In the genomic region with DNA sequence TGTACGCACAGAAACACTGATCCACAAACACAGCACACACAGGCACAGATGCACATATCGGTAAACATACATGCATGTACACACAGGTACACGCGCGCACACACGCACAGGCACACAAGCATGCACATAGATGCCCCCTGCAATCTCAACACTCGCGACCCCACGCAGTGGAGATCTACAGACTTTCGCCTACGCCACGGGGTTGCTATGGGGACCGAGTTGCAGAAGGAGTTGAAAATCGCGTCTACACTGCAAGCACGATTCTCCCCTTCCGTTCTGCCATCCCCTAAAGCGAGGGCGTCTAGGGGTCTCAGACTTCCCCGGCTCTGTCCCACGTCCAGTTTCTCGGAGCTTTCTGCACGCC, we compare ENCODE assay signal across 10 cellular contexts. TPM values are rescaled to one million over a fixed set of nuclear protein-coding genes. Genes with fewer than 3 reads are reported as not detected.
DNase-seq lines count a peak whose midpoint lies in the region; ATAC-seq and TF ChIP-seq lines count a peak whose summit lies in the region.
"Had no signal": no experiment of that assay in that cellular context is flagged by ENCODE, and none has a peak within 500 bp of the region (broad histone marks: within the 10 kb centered on the region; RNA-seq: fewer than 3 reads in every experiment).

No MANE protein-coding gene starts in this region.

- CTCF ChIA-PET in naive thymus-derived CD4-positive, alpha-beta T cell (lab: Charles Lee): no interaction called here

- H3K9me3 Mint-ChIP-seq in dendritic cell treated with granulocyte-macrophage colony-stimulating factor and Interleukin-4, amounts not matched to agents 40 ng/mL and 50 ng/mL, for 4 days: no peaks in the 10 kb centered on the region
- peaks cover 0 to 2% (median 0%) of the 10 kb centered on the region in 11 donors for H3K9me3 Mint-ChIP-seq in naive thymus-derived CD4-positive, alpha-beta T cell

- H3K36me3 Mint-ChIP-seq in dendritic cell treated with granulocyte-macrophage colony-stimulating factor and Interleukin-4, amounts not matched to agents 40 ng/mL and 50 ng/mL, for 4 days (ENCODE audit: low read depth): peaks cover 12% of the 10 kb centered on the region
- peaks cover 0 to 11% (median 0%) of the 10 kb centered on the region in 5 donors for H3K36me3 Mint-ChIP-seq in naive thymus-derived CD4-positive, alpha-beta T cell

- POLR2A ChIA-PET in naive thymus-derived CD4-positive, alpha-beta T cell (lab: Charles Lee): interaction anchor here (1.7 kb wide), 1 partner anchor 9 kb away, joined by 7 read pairs; the partner anchor contains the start of gene TRIM11

- H3K27ac Mint-ChIP-seq in dendritic cell treated with granulocyte-macrophage colony-stimulating factor and Interleukin-4, amounts not matched to agents 40 ng/mL and 50 ng/mL, for 4 days: no peak overlapping the region
- H3K27ac Mint-ChIP-seq in naive thymus-derived CD4-positive, alpha-beta T cell: peak overlapping the region in 6 of 9 donors; percentile 24 to 41 (median 32)

- H3K27me3 Mint-ChIP-seq in dendritic cell treated with granulocyte-macrophage colony-stimulating factor and Interleukin-4, amounts not matched to agents 40 ng/mL and 50 ng/mL, for 4 days: peaks cover 68% of the 10 kb centered on the region
- H3K27me3 Mint-ChIP-seq in naive thymus-derived CD4-positive, alpha-beta T cell: peaks cover 0 to 45% (median 7%) of the 10 kb centered on the region in 5 donors

- H3K4me1 ChIP-seq in cardiac muscle cell (ENCODE audit: low read depth): peaks cover 4% of the 10 kb centered on the region
- peaks cover 5 to 15% of the 10 kb centered on the region in 2 donors for H3K4me1 ChIP-seq in naive thymus-derived CD4-positive, alpha-beta T cell (ENCODE audit: control insufficient read depth in 2 of 2, insufficient read depth in 2 of 2, low read length in 2 of 2)
- H3K4me1 ChIP-seq in aorta (ENCODE audit: control insufficient read depth in 1 of 2, insufficient read depth in 2 of 2, low read length in 2 of 2): no peaks in the 10 kb centered on the region

- 16 to 18% methylated on average over 23 of the region's 23 CpGs for WGBS in aorta, 2 donors

- H3K9me3 ChIP-seq in cardiac muscle cell (ENCODE audit: low read depth): no peaks in the 10 kb centered on the region
- no peaks in the 10 kb centered on the region for H3K9me3 ChIP-seq in naive thymus-derived CD4-positive, alpha-beta T cell (ENCODE audit: control insufficient read depth in 2 of 3, low read length in 3 of 3)
- H3K9me3 ChIP-seq in aorta (ENCODE audit: control insufficient read depth, low read length): no peaks in the 10 kb centered on the region
- H3K9me3 ChIP-seq: neutrophil had no signal

- H3K27me3 ChIP-seq in cardiac muscle cell (no peaks in the 10 kb centered on the region), aorta (ENCODE audit: control insufficient read depth in 1 of 2, insufficient read depth in 2 of 2, low read length in 1 of 2) (no peaks in the 10 kb centered on the region)
- no peaks in the 10 kb centered on the region for H3K27me3 ChIP-seq in naive thymus-derived CD4-positive, alpha-beta T cell (ENCODE audit: control insufficient read depth in 2 of 2, insufficient read depth in 2 of 2, low read length in 2 of 2)

- ATAC-seq in naive thymus-derived CD4-positive, alpha-beta T cell: peak; percentile 2
- ATAC-seq in aorta (ENCODE audit: low FRiP score) (peak; percentile 2), HG03439 (IDR thresholded peaks at IDR 0.05; ENCODE audit: unreplicated experiment) (no peak)

- peaks cover 21% of the 10 kb centered on the region for H3K4me1 Mint-ChIP-seq in dendritic cell treated with granulocyte-macrophage colony-stimulating factor and Interleukin-4, amounts not matched to agents 40 ng/mL and 50 ng/mL, for 4 days (ENCODE audit: low read depth)
- peaks cover 8 to 29% (median 25%) of the 10 kb centered on the region in 7 donors for H3K4me1 Mint-ChIP-seq in naive thymus-derived CD4-positive, alpha-beta T cell

- TF ChIP-seq CTCF in cardiac muscle cell (IDR thresholded peaks at IDR 0.05; ENCODE audit: low read depth, low read length): no peak

- H3K36me3 ChIP-seq in cardiac muscle cell: no peaks in the 10 kb centered on the region
- H3K36me3 ChIP-seq in naive thymus-derived CD4-positive, alpha-beta T cell (ENCODE audit: control insufficient read depth in 2 of 3, insufficient read depth in 3 of 3, low read length in 3 of 3): no peaks in the 10 kb centered on the region
- no peaks in the 10 kb centered on the region for H3K36me3 ChIP-seq in aorta (ENCODE audit: control insufficient read depth in 1 of 2, insufficient read depth in 2 of 2, low read length in 1 of 2)

- intact Hi-C loops in cardiac septum (cut with DNase I): no loop called here
- intact Hi-C loops in dendritic cell treated with granulocyte-macrophage colony-stimulating factor and Interleukin-4, amounts not matched to agents 40 ng/mL and 50 ng/mL, for 4 days (cut with micrococcal nuclease): no loop called here
- intact Hi-C loops in naive thymus-derived CD4-positive, alpha-beta T cell (cut with micrococcal nuclease): loop anchor here (1.0 to 2.0 kb wide), 4 partner anchors 10 to 71 kb away; partner anchors contain the start of genes RNF187 (in 1 of the 2) and TRIM11 (in 1 of the 2)
- intact Hi-C loops in aorta (cut with DNase I): no loop called here

- peak overlapping the region; percentile 47 for H3K4me3 ChIP-seq in cardiac muscle cell
- peak overlapping the region; percentile 48 for H3K4me3 ChIP-seq in naive thymus-derived CD4-positive, alpha-beta T cell (ENCODE audit: low read length)
- H3K4me3 ChIP-seq in aorta (ENCODE audit: low read length in 2 of 2): no peak overlapping the region

- H3K27ac ChIP-seq in cardiac muscle cell (no peak overlapping the region), aorta (ENCODE audit: low read depth in 1 of 2, low read length in 2 of 2) (no peak overlapping the region)
- H3K27ac ChIP-seq in naive thymus-derived CD4-positive, alpha-beta T cell (ENCODE audit: low read depth, low read length): peak overlapping the region; percentile 11
- H3K27ac ChIP-seq: neutrophil had no signal

- DNase-seq in cardiac muscle cell (ENCODE audit: low read depth in 1 of 2, low spot score in 1 of 2) (no peak), cardiac septum (ENCODE audit: low spot score) (no peak), aorta (no peak), hippocampal formation (lab: John Stamatoyannopoulos, UW) (no peak), SIG-M5 (lab: John Stamatoyannopoulos, UW) (no peak)
- DNase-seq in naive thymus-derived CD4-positive, alpha-beta T cell: peak in 1 of 9 donors; percentile 17
- DNase-seq: NCI-H226 had no signal

- peak overlapping the region; percentile 40 for H3K4me3 Mint-ChIP-seq in dendritic cell treated with granulocyte-macrophage colony-stimulating factor and Interleukin-4, amounts not matched to agents 40 ng/mL and 50 ng/mL, for 4 days
- peak overlapping the region; percentile 38 to 89 (median 79) for H3K4me3 Mint-ChIP-seq in naive thymus-derived CD4-positive, alpha-beta T cell

RNA-seq across cellular contexts. Expression of gene TRIM17, which starts 0.8 kb away (rescaled TPM):
- total RNA-seq in cardiac muscle cell (6.7 and 17.9 TPM in 2 replicates), cardiac septum (0.46 TPM), aorta (1 to 10 TPM in 1 of 2 donors, under 1 TPM in 1; 0.62 to 2.5 TPM)
- polyA plus RNA-seq in cardiac muscle cell (11.8 and 15.0 TPM in 2 replicates), aorta (not detected)
- total RNA-seq in naive thymus-derived CD4-positive, alpha-beta T cell: 1 to 10 TPM in 3 of 5 experiments, under 1 TPM in 2; 0.92 to 2.5 (median 1.8) TPM
- polyA plus RNA-seq in naive thymus-derived CD4-positive, alpha-beta T cell: under 1 TPM; 0.18 to 0.44 TPM

RNA-seq across cellular contexts. Expression of gene TRIM11, which starts 9.2 kb away (rescaled TPM):
- total RNA-seq in cardiac muscle cell (32.4 and 43.2 TPM in 2 replicates), cardiac septum (7.3 TPM), aorta (10 to 100 TPM; 16.2 to 20.3 TPM)
- polyA plus RNA-seq in cardiac muscle cell (16.4 and 18.5 TPM in 2 replicates), aorta (10 to 100 TPM in 1 of 2 donors, 1 to 10 TPM in 1; 5.8 to 12.2 TPM)
- total RNA-seq in naive thymus-derived CD4-positive, alpha-beta T cell: 10 to 100 TPM; 36.0 to 64.9 (median 48.2) TPM
- 10 to 100 TPM; 11.8 to 22.4 TPM for polyA plus RNA-seq in naive thymus-derived CD4-positive, alpha-beta T cell

Comparison
In these comparisons a context has a peak if more than half of its experiments do, and no peak if none do; other contexts are left out.
1. H3K4me3 ChIP-seq: peak in cardiac muscle cell (single experiment) and naive thymus-derived CD4-positive, alpha-beta T cell (single experiment); none in aorta (0 of 2).
2. intact Hi-C loops: an anchor here in naive thymus-derived CD4-positive, alpha-beta T cell (1.0 to 2.0 kb wide); none called in cardiac septum, dendritic cell treated with granulocyte-macrophage colony-stimulating factor and Interleukin-4, amounts not matched to agents 40 ng/mL and 50 ng/mL, for 4 days and aorta.